In genomic region chr3:87052499-87053260, GRCh38 we compare ENCODE assay signal across 20 cellular contexts.
DNase-seq lines count a peak whose midpoint lies in the region; TF ChIP-seq lines count a peak whose summit lies in the region.
"Had no signal": no experiment of that assay in that cellular context is flagged by ENCODE, and none has a peak within 500 bp of the region (broad histone marks: within the 10 kb centered on the region; RNA-seq: fewer than 3 reads in every experiment).

No MANE protein-coding gene starts in this region.

- H3K9ac ChIP-seq in smooth muscle cell (ENCODE audit: low read depth): no peak overlapping the region

- no peaks in the 10 kb centered on the region for H4K20me1 ChIP-seq in smooth muscle cell (ENCODE audit: low read depth)

- H3K4me2 ChIP-seq in smooth muscle cell: peak overlapping the region; percentile 50
- H3K4me2 ChIP-seq: PC-9 had no signal

- no peaks in the 10 kb centered on the region for H3K79me2 ChIP-seq in smooth muscle cell (ENCODE audit: low read depth)

- in situ Hi-C loops in brain microvascular endothelial cell (cut with HindIII; ENCODE audit: low pct_ligation_motif_present, low sequenced_read_pairs): no loop called here

- H3K27ac ChIP-seq in brain microvascular endothelial cell (no peak overlapping the region), smooth muscle cell (ENCODE audit: low read depth) (no peak overlapping the region)
- H3K27ac ChIP-seq: gastrocnemius medialis, PC-9, skin epidermis had no signal

- no peaks in the 10 kb centered on the region for H3K4me1 ChIP-seq in smooth muscle cell (ENCODE audit: low read depth)
- H3K4me1 ChIP-seq: gastrocnemius medialis had no signal

- no peaks in the 10 kb centered on the region for H3F3A ChIP-seq in smooth muscle cell (ENCODE audit: low read depth)

- H3K36me3 ChIP-seq in H7 (replicated peaks; ENCODE audit: control insufficient read depth, insufficient read depth, low read length) (no peaks in the 10 kb centered on the region), brain microvascular endothelial cell (replicated peaks) (no peaks in the 10 kb centered on the region), smooth muscle cell (ENCODE audit: low read depth) (no peaks in the 10 kb centered on the region)
- H3K36me3 ChIP-seq: gastrocnemius medialis had no signal

- DNase-seq in H7 (peak; percentile 20), brain microvascular endothelial cell (peak; percentile 1), islet precursor cell (peak; percentile 56), smooth muscle cell (lab: John Stamatoyannopoulos, UW; ENCODE audit: unreplicated experiment) (no peak), CD1c-positive myeloid dendritic cell (ENCODE audit: extremely low spot score) (no peak), NCI-H1417 treated with DMSO at 0.1 percent for 48 hours (lab: John Stamatoyannopoulos, UW) (no peak), midbrain (lab: John Stamatoyannopoulos, UW) (no peak)
- DNase-seq: activated CD4-positive, alpha-beta T cell treated with anti-CD3 and anti-CD28 coated beads for 1 hour; activated CD8-positive, alpha-beta T cell treated with anti-CD3 and anti-CD28 coated beads, Interleukin-2, amount 10 ng/mL, durations not matched to agents 7 days and 5 days; activated naive CD4-positive, alpha-beta T cell treated with Interleukin-2 at 50 U/mL for 16 hours; activated T-cell treated with anti-CD3 and anti-CD28 coated beads, Interleukin-2, amount 50 U/mL, for 1 hour; amygdala; gastrocnemius medialis; NCI-H2081; NCI-H446; PC-9; stimulated activated CD4-positive, alpha-beta T cell treated with anti-CD3 and anti-CD28 coated beads, Interleukin-2, amount 100 ng/mL, for 48 hours; stimulated activated naive B cell treated with anti-CD40 and anti-IgM and Interleukin-4, amounts not matched to agents 10 μg/mL and 1 μg/mL and 100 μg/mL, for 72 hours; T-cell had no signal

- peak overlapping the region; percentile 19; the same call in 1 of the 2 replicates for H3K4me3 ChIP-seq in H7 (ENCODE audit: insufficient read depth, low read depth, low read length)
- H3K4me3 ChIP-seq in brain microvascular endothelial cell (ENCODE audit: low read depth, low read length): peak overlapping the region; percentile 23
- H3K4me3 ChIP-seq in smooth muscle cell: peak overlapping the region; percentile 8
- H3K4me3 ChIP-seq: gastrocnemius medialis, PC-9, skin epidermis had no signal

- WGBS in smooth muscle cell (ENCODE audit: low lambda C conversion rate): 74% methylated on average over 37 of the region's 37 CpGs

- no peak for TF ChIP-seq CTCF in brain microvascular endothelial cell (IDR thresholded peaks at IDR 0.05; ENCODE audit: low read depth, low read length, missing control alignments)
- TF ChIP-seq CTCF in smooth muscle cell (IDR thresholded peaks at IDR 0.05; ENCODE audit: borderline replicate concordance, insufficient read depth, poor library complexity, severe bottlenecking): no peak

- H2AFZ ChIP-seq in smooth muscle cell (ENCODE audit: low read depth): no peak overlapping the region
- H2AFZ ChIP-seq: PC-9 had no signal

- H3K27me3 ChIP-seq in H7 (ENCODE audit: control insufficient read depth, insufficient read depth, low read length) (peaks cover 2% of the 10 kb centered on the region; the same call in 1 of the 2 replicates), brain microvascular endothelial cell (replicated peaks) (no peaks in the 10 kb centered on the region), smooth muscle cell (ENCODE audit: low read depth) (no peaks in the 10 kb centered on the region)
- H3K27me3 ChIP-seq: gastrocnemius medialis had no signal

- H3K9me3 ChIP-seq in smooth muscle cell (replicated peaks; ENCODE audit: low read depth): no peaks in the 10 kb centered on the region
- H3K9me3 ChIP-seq: gastrocnemius medialis had no signal

Comparison
In these comparisons a context has a peak if more than half of its experiments do, and no peak if none do; other contexts are left out.
1. DNase-seq: peak in H7 (single experiment), brain microvascular endothelial cell (single experiment) and islet precursor cell (single experiment); none in smooth muscle cell (single experiment), CD1c-positive myeloid dendritic cell (single experiment), NCI-H1417 treated with DMSO at 0.1 percent for 48 hours (single experiment) and midbrain (single experiment).
2. Peak in every context shown above with its lines, with median percentiles within 50 percentile points of each other: H3K4me3 ChIP-seq.